In genomic region chr3:111608378-111608777, GRCh38 we compare ENCODE assay signal across 22 cellular contexts. TPM values are rescaled to one million over a fixed set of nuclear protein-coding genes. Genes with fewer than 3 reads are reported as not detected.
A peak's percentile ranks its signal among the peaks of the same experiment; 100 is the strongest.
DNase-seq lines count a peak whose midpoint lies in the region; ATAC-seq and TF ChIP-seq lines count a peak whose summit lies in the region.
"Had no signal": no experiment of that assay in that cellular context is flagged by ENCODE, and none has a peak within 500 bp of the region (broad histone marks: within the 10 kb centered on the region; RNA-seq: fewer than 3 reads in every experiment).

No MANE protein-coding gene starts in this region.

- H3K4me3 ChIP-seq in dorsolateral prefrontal cortex, result no peak overlapping the region
- H3K4me3 ChIP-seq: right lobe of liver had no signal

- peak overlapping the region; percentile 64 to 73 for H3K4me3 Mint-ChIP-seq in activated T-cell treated with anti-CD3 and anti-CD28 coated beads, Interleukin-2, amount 50 U/mL, for 72 hours
- peak overlapping the region; percentile 66 to 81 for H3K4me3 Mint-ChIP-seq in stimulated activated naive CD8-positive, alpha-beta T cell treated with anti-CD3 and anti-CD28 coated beads, Interleukin-15, amount 100 ng/mL, for 72 hours

- H3K27ac Mint-ChIP-seq in activated T-cell treated with anti-CD3 and anti-CD28 coated beads, Interleukin-2, amount 50 U/mL, for 72 hours, result peak overlapping the region; percentile 100
- H3K27ac Mint-ChIP-seq in activated naive CD4-positive, alpha-beta T cell treated with anti-CD3 and anti-CD28 coated beads, Interleukin-2, amount 50 U/mL, for 72 hours, result peak overlapping the region; percentile 97 to 100
- H3K27ac Mint-ChIP-seq in stimulated activated naive CD8-positive, alpha-beta T cell treated with anti-CD3 and anti-CD28 coated beads, Interleukin-15, amount 100 ng/mL, for 72 hours, result peak overlapping the region; percentile 99

- ATAC-seq in activated T-cell treated with anti-CD3 and anti-CD28 coated beads, Interleukin-2, amount 50 U/mL, for 72 hours (replicated peaks in 1 of 2), result peak; percentile 42 to 54
- peak; percentile 51 for ATAC-seq in HG02798 (IDR thresholded peaks at IDR 0.05; ENCODE audit: poor library complexity, unreplicated experiment)
- ATAC-seq in activated naive CD4-positive, alpha-beta T cell treated with anti-CD3 and anti-CD28 coated beads, Interleukin-2, amount 50 U/mL, for 72 hours, result peak; percentile 14 to 19
- peak; percentile 68 for ATAC-seq in stimulated activated naive CD8-positive, alpha-beta T cell treated with anti-CD3 and anti-CD28 coated beads, Interleukin-15, amount 100 ng/mL, for 72 hours
- ATAC-seq: right lobe of liver had no signal

- intact Hi-C loops in dorsolateral prefrontal cortex (cut with DNase I), result no loop called here

- no peak for DNase-seq in activated T-cell treated with anti-CD3 and anti-CD28 coated beads, Interleukin-2, amount 50 U/mL, for 72 hours
- no peak for DNase-seq in activated T-cell treated with anti-CD3 and anti-CD28 coated beads, Interleukin-2, amount 50 U/mL, for 1 hour
- DNase-seq in activated naive CD4-positive, alpha-beta T cell treated with anti-CD3 and anti-CD28 coated beads, Interleukin-2, amount 50 U/mL, for 72 hours (ENCODE audit: low spot score in 2 of 2), result no peak
- DNase-seq in stimulated activated naive CD8-positive, alpha-beta T cell treated with anti-CD3 and anti-CD28 coated beads, Interleukin-15, amount 100 ng/mL, for 72 hours, result no peak
- no peak for DNase-seq in stimulated activated naive CD4-positive, alpha-beta T cell (lab: John Stamatoyannopoulos, UW)
- no peak for DNase-seq in hypothalamus (lab: John Stamatoyannopoulos, UW)
- no peak for DNase-seq in dorsolateral prefrontal cortex
- DNase-seq: activated gamma-delta T cell treated with Interleukin-2 at 50 U/mL for 16 hours; Calu3; GDM1; mesendoderm; NCI-H1694 treated with DMSO at 0.1 percent for 48 hours; NCI-H524 treated with DMSO at 0.1 percent for 48 hours; right lobe of liver; stimulated activated CD4-positive, alpha-beta T cell treated with anti-CD3 and anti-CD28 coated beads, Interleukin-4, amount 100 ng/mL, for 24 hours had no signal

- peaks cover 100% of the 10 kb centered on the region for H3K4me1 Mint-ChIP-seq in activated T-cell treated with anti-CD3 and anti-CD28 coated beads, Interleukin-2, amount 50 U/mL, for 72 hours (ENCODE audit: low read depth)
- peaks cover 100% of the 10 kb centered on the region for H3K4me1 Mint-ChIP-seq in stimulated activated naive CD8-positive, alpha-beta T cell treated with anti-CD3 and anti-CD28 coated beads, Interleukin-15, amount 100 ng/mL, for 72 hours

- no peak overlapping the region for H3K27ac ChIP-seq in dorsolateral prefrontal cortex
- H3K27ac ChIP-seq: right lobe of liver had no signal

- no peak for TF ChIP-seq CTCF in dorsolateral prefrontal cortex (IDR thresholded peaks at IDR 0.05 in 54 of 56, conservative IDR thresholded peaks at IDR 0.05 in 2 of 56; ENCODE audit: low read depth in 1 of 56, partially characterized antibody in 56 of 56)

- no peaks in the 10 kb centered on the region for H3K27me3 Mint-ChIP-seq in activated T-cell treated with anti-CD3 and anti-CD28 coated beads, Interleukin-2, amount 50 U/mL, for 72 hours (ENCODE audit: low read depth)
- H3K27me3 Mint-ChIP-seq in stimulated activated naive CD8-positive, alpha-beta T cell treated with anti-CD3 and anti-CD28 coated beads, Interleukin-15, amount 100 ng/mL, for 72 hours, result no peaks in the 10 kb centered on the region

- no peaks in the 10 kb centered on the region for H3K9me3 Mint-ChIP-seq in activated T-cell treated with anti-CD3 and anti-CD28 coated beads, Interleukin-2, amount 50 U/mL, for 72 hours
- peaks cover 0 to 8% of the 10 kb centered on the region in 2 donors for H3K9me3 Mint-ChIP-seq in activated naive CD4-positive, alpha-beta T cell treated with anti-CD3 and anti-CD28 coated beads, Interleukin-2, amount 50 U/mL, for 72 hours
- H3K9me3 Mint-ChIP-seq in stimulated activated naive CD8-positive, alpha-beta T cell treated with anti-CD3 and anti-CD28 coated beads, Interleukin-15, amount 100 ng/mL, for 72 hours, result no peaks in the 10 kb centered on the region

- peaks cover 16 to 21% of the 10 kb centered on the region in 2 donors for H3K36me3 Mint-ChIP-seq in activated T-cell treated with anti-CD3 and anti-CD28 coated beads, Interleukin-2, amount 50 U/mL, for 72 hours (ENCODE audit: insufficient read depth in 2 of 2)
- H3K36me3 Mint-ChIP-seq in activated naive CD4-positive, alpha-beta T cell treated with anti-CD3 and anti-CD28 coated beads, Interleukin-2, amount 50 U/mL, for 72 hours, result peaks cover 50 to 52% of the 10 kb centered on the region in 2 donors

- H3K27me3 ChIP-seq in dorsolateral prefrontal cortex, result no peaks in the 10 kb centered on the region
- H3K27me3 ChIP-seq: right lobe of liver had no signal

RNA-seq across cellular contexts. Expression of gene ZBED2, which starts 13.2 kb away (rescaled TPM):
- total RNA-seq in activated T-cell treated with anti-CD3 and anti-CD28 coated beads, Interleukin-2, amount 50 U/mL, for 72 hours, result 100 to 1,000 TPM; 360 to 597 TPM
- 100 to 1,000 TPM; 306 to 517 TPM for total RNA-seq in activated naive CD4-positive, alpha-beta T cell treated with anti-CD3 and anti-CD28 coated beads, Interleukin-2, amount 50 U/mL, for 72 hours
- under 1 TPM in 1 of 120 experiments, not detected in 119; 0.20 TPM for total RNA-seq in dorsolateral prefrontal cortex
- total RNA-seq: cardiac septum, frontal cortex, H4, LHCN-M2, right lobe of liver, RPMI7951, ureter had no signal

Comparison
In these comparisons a context has a peak if more than half of its experiments do, and no peak if none do; other contexts are left out.
1. ATAC-seq: peak in every context shown above with its lines; median percentile 68 in stimulated activated naive CD8-positive, alpha-beta T cell treated with anti-CD3 and anti-CD28 coated beads, Interleukin-15, amount 100 ng/mL, for 72 hours; 51 in HG02798; 48 in activated T-cell treated with anti-CD3 and anti-CD28 coated beads, Interleukin-2, amount 50 U/mL, for 72 hours; 16 in activated naive CD4-positive, alpha-beta T cell treated with anti-CD3 and anti-CD28 coated beads, Interleukin-2, amount 50 U/mL, for 72 hours.
2. RNA of gene ZBED2, which starts 13.2 kb away (total RNA-seq): 360 to 597 TPM in activated T-cell treated with anti-CD3 and anti-CD28 coated beads, Interleukin-2, amount 50 U/mL, for 72 hours and 306 to 517 TPM in activated naive CD4-positive, alpha-beta T cell treated with anti-CD3 and anti-CD28 coated beads, Interleukin-2, amount 50 U/mL, for 72 hours; 0.20 TPM in dorsolateral prefrontal cortex; every median in the first group is over 100 times any median in the second.
3. Peak in every context shown above with its lines, with median percentiles within 50 percentile points of each other: H3K27ac Mint-ChIP-seq.